Comparison of ENCODE assay signal across 12 cellular contexts in genomic region chr6:116019428-116019827, GRCh38. TPM values are rescaled to one million over a fixed set of nuclear protein-coding genes. Genes with fewer than 3 reads are reported as not detected.
DNase-seq lines count a peak whose midpoint lies in the region; ATAC-seq, FAIRE-seq and TF ChIP-seq lines count a peak whose summit lies in the region.
"Had no signal": no experiment of that assay in that cellular context is flagged by ENCODE, and none has a peak within 500 bp of the region (broad histone marks: within the 10 kb centered on the region; RNA-seq: fewer than 3 reads in every experiment).

No MANE protein-coding gene starts in this region.

- peaks cover 25% of the 10 kb centered on the region for H3K27me3 Mint-ChIP-seq in activated T-helper 17 cell treated with anti-CD3 and anti-CD28 coated beads, Interleukin-2, amount 50 U/mL, for 72 hours

- in situ Hi-C loops in transverse colon (cut with MboI; ENCODE audit: low pct_ligation_motif_present in 1 of 4, low pct_unique_long_range_greater_than_20kb in 1 of 4, low sequenced_read_pairs in 3 of 4) = loop anchor here in 1 of 4 donors (10.0 kb wide), 1 partner anchor 75 kb away; no protein-coding TSS in a partner anchor

- H3K9me3 Mint-ChIP-seq in activated T-helper 17 cell treated with anti-CD3 and anti-CD28 coated beads, Interleukin-2, amount 50 U/mL, for 72 hours = no peaks in the 10 kb centered on the region

- H3K4me1 Mint-ChIP-seq in activated T-helper 17 cell treated with anti-CD3 and anti-CD28 coated beads, Interleukin-2, amount 50 U/mL, for 72 hours = no peaks in the 10 kb centered on the region

- intact Hi-C loops in transverse colon (cut with DNase I; ENCODE audit: low total_unique reads) = no loop called here

- H2AFZ ChIP-seq in SU-DHL-6 (ENCODE audit: low read depth, low read length, severe bottlenecking) = no peak overlapping the region

- no peak for TF ChIP-seq POLR2A in transverse colon (IDR thresholded peaks at IDR 0.05)

- no peak overlapping the region for H3K4me3 ChIP-seq in SU-DHL-6 (ENCODE audit: insufficient read depth, low read length, poor library complexity, severe bottlenecking)
- no peak overlapping the region for H3K4me3 ChIP-seq in transverse colon
- H3K4me3 ChIP-seq: HAP-1 had no signal

- peak; percentile 93 for FAIRE-seq in GM18507 (lab: Jason Lieb, UNC)
- no peak for FAIRE-seq in frontal cortex (lab: Jason Lieb, UNC)

- H3K4me1 ChIP-seq in transverse colon = peaks cover 0 to 51% (median 28%) of the 10 kb centered on the region in 4 donors
- H3K4me1 ChIP-seq: HAP-1 had no signal

- TF ChIP-seq EP300 in transverse colon (IDR thresholded peaks at IDR 0.05; ENCODE audit: low read depth) = no peak

- H3K27ac Mint-ChIP-seq in activated T-helper 17 cell treated with anti-CD3 and anti-CD28 coated beads, Interleukin-2, amount 50 U/mL, for 72 hours = no peak overlapping the region

- no peaks in the 10 kb centered on the region for H3K9me2 ChIP-seq in SU-DHL-6 (replicated peaks; ENCODE audit: insufficient read depth, low read length)

- H3K9ac ChIP-seq in SU-DHL-6 (ENCODE audit: low read length) = no peak overlapping the region

- H3F3A ChIP-seq in SU-DHL-6 (ENCODE audit: insufficient read depth) = no peaks in the 10 kb centered on the region; the same call in 1 of the 2 replicates

- WGBS in transverse colon (ENCODE audit: low coverage in 1 of 2), 2 donors = 76 to 82% methylated on average over 2 of the region's 2 CpGs

- H3K36me3 ChIP-seq in SU-DHL-6 (ENCODE audit: low read length) = no peaks in the 10 kb centered on the region
- no peaks in the 10 kb centered on the region for H3K36me3 ChIP-seq in transverse colon
- H3K36me3 ChIP-seq: HAP-1, neutrophil had no signal

- H4K20me1 ChIP-seq in SU-DHL-6 (ENCODE audit: low read depth, low read length) = no peaks in the 10 kb centered on the region

- no peaks in the 10 kb centered on the region for H3K9me3 ChIP-seq in SU-DHL-6 (ENCODE audit: insufficient read depth, low read length)
- H3K9me3 ChIP-seq in transverse colon = no peaks in the 10 kb centered on the region
- H3K9me3 ChIP-seq: HAP-1, neutrophil had no signal

- H3K36me3 Mint-ChIP-seq in activated T-helper 17 cell treated with anti-CD3 and anti-CD28 coated beads, Interleukin-2, amount 50 U/mL, for 72 hours (ENCODE audit: low read depth) = no peaks in the 10 kb centered on the region

- no peaks in the 10 kb centered on the region for H3K79me2 ChIP-seq in SU-DHL-6 (ENCODE audit: insufficient read depth, low read length)

- ATAC-seq in GM19468 (IDR thresholded peaks at IDR 0.05; ENCODE audit: extremely low read depth, unreplicated experiment) = peak; percentile 64
- ATAC-seq in HG03025 (IDR thresholded peaks at IDR 0.05; ENCODE audit: low FRiP score, unreplicated experiment) = peak; percentile 61
- no peak for ATAC-seq in activated T-helper 17 cell treated with anti-CD3 and anti-CD28 coated beads, Interleukin-2, amount 50 U/mL, for 72 hours (replicated peaks)

- no peak overlapping the region for H3K4me3 Mint-ChIP-seq in activated T-helper 17 cell treated with anti-CD3 and anti-CD28 coated beads, Interleukin-2, amount 50 U/mL, for 72 hours

- TF ChIP-seq CTCF in SU-DHL-6 (IDR thresholded peaks at IDR 0.05; ENCODE audit: insufficient read depth, low read length, poor library complexity, severe bottlenecking) = no peak
- no peak for TF ChIP-seq CTCF in transverse colon (IDR thresholded peaks at IDR 0.05)

- no peaks in the 10 kb centered on the region for H3K27me3 ChIP-seq in SU-DHL-6 (ENCODE audit: low read length)
- H3K27me3 ChIP-seq in transverse colon = no peaks in the 10 kb centered on the region

- DNase-seq in GM18507 (ENCODE audit: extremely low spot score, insufficient read length, low read depth) = no peak
- no peak for DNase-seq in frontal cortex (ENCODE audit: low spot score in 2 of 2)
- DNase-seq in NCI-H748 treated with DMSO at 0.1 percent for 48 hours (lab: John Stamatoyannopoulos, UW) = no peak
- DNase-seq in transverse colon = no peak
- DNase-seq: activated CD4-positive, alpha-beta T cell treated with anti-CD3 and anti-CD28 coated beads for 1 hour; NCI-H1105 had no signal

- H3K27ac ChIP-seq in SU-DHL-6 (ENCODE audit: low read depth, low read length) (peak overlapping the region; percentile 32; the same call in 1 of the 2 replicates), transverse colon (no peak overlapping the region)
- H3K27ac ChIP-seq: neutrophil had no signal

- H3K4me2 ChIP-seq in SU-DHL-6 (ENCODE audit: low read depth, low read length, poor library complexity, severe bottlenecking) = peak overlapping the region; percentile 18

RNA-seq across cellular contexts. Expression of gene FRK, which starts 41.3 kb away (rescaled TPM):
- total RNA-seq in frontal cortex (0.41 TPM), transverse colon (10 to 100 TPM; 13.3 to 25.4 (median 18.9) TPM)
- total RNA-seq in activated T-helper 17 cell treated with anti-CD3 and anti-CD28 coated beads, Interleukin-2, amount 50 U/mL, for 72 hours = under 1 TPM; 0.05 to 0.06 TPM

Comparison
In these comparisons a context has a peak if more than half of its experiments do, and no peak if none do; other contexts are left out.
1. RNA of gene FRK, which starts 41.3 kb away (total RNA-seq): 13.3 to 25.4 TPM in transverse colon; 0.41 TPM in frontal cortex (single experiment) and 0.05 to 0.06 TPM in activated T-helper 17 cell treated with anti-CD3 and anti-CD28 coated beads, Interleukin-2, amount 50 U/mL, for 72 hours; every median in the first group is over 10 times any median in the second.